Comparison of ENCODE assay signal across 10 cellular contexts in the genomic region with DNA sequence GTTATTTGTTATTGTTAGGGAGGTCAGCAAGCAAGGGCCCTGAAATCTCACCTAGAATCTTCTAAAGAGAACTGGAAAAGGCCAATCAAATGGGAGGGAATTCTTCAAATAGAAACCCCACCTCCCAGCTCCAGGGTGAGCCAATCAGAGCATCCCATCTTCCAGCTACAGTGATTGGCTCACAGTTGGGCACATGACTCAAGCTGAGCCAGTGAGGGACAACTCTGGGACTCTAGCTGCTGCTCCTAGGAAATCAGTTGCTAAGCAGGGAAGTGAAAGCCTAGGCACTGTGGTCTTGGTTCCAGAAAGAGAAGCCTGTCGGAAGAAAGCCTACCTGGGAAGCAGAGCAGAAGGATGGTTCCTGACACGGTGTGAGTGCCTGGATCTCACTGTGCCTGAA. TPM values are rescaled to one million over a fixed set of nuclear protein-coding genes. Genes with fewer than 3 reads are reported as not detected.
DNase-seq lines count a peak whose midpoint lies in the region; ATAC-seq, FAIRE-seq and TF ChIP-seq lines count a peak whose summit lies in the region.
"Had no signal": no experiment of that assay in that cellular context is flagged by ENCODE, and none has a peak within 500 bp of the region (broad histone marks: within the 10 kb centered on the region; RNA-seq: fewer than 3 reads in every experiment).

No MANE protein-coding gene starts in this region.

- no peak overlapping the region for H4K8ac ChIP-seq in neuronal stem cell (ENCODE audit: low read depth, low read length)

- H3K23ac ChIP-seq in neuronal stem cell (ENCODE audit: low read depth, low read length, poor library complexity): no peak overlapping the region

- H3K9ac ChIP-seq in GM12878 (ENCODE audit: control insufficient read depth, insufficient read depth, low read length) (no peak overlapping the region), neuronal stem cell (ENCODE audit: low read depth, low read length, poor library complexity) (no peak overlapping the region), colonic mucosa (ENCODE audit: low read depth in 2 of 2, low read length in 2 of 2) (no peak overlapping the region)

- no peak overlapping the region for H2AK5ac ChIP-seq in neuronal stem cell (ENCODE audit: low read depth, low read length)

- H2BK120ac ChIP-seq in neuronal stem cell (ENCODE audit: low read depth, low read length): no peak overlapping the region

- no peaks in the 10 kb centered on the region for H3K79me1 ChIP-seq in neuronal stem cell (ENCODE audit: low read depth, low read length)

- H3K27ac ChIP-seq in GM12878 (ENCODE audit: control insufficient read depth, insufficient read depth): no peak overlapping the region
- no peak overlapping the region for H3K27ac ChIP-seq in neuronal stem cell (replicated peaks; ENCODE audit: low read length)
- no peak overlapping the region for H3K27ac ChIP-seq in colonic mucosa

- 0 out of 3 replicates have a peak, but pooled peaks have one; percentile 52 for ATAC-seq in GM12878

- POLR2A ChIA-PET in GM12878 (lab: Charles Lee): interaction anchor here (1.1 kb wide), 1 partner anchor 25 kb away, joined by 3 read pairs; no protein-coding TSS in a partner anchor

- H3K4me3 ChIP-seq in GM12878: no peak overlapping the region
- no peak overlapping the region for H3K4me3 ChIP-seq in neuronal stem cell (ENCODE audit: low read length in 2 of 2)
- H3K4me3 ChIP-seq in colonic mucosa: no peak overlapping the region

- intact Hi-C loops in GM12878 (cut with micrococcal nuclease; ENCODE audit: unreplicated experiment): no loop called here
- intact Hi-C loops in colonic mucosa (cut with DNase I): no loop called here

- BruUV-seq in GM12878 (replicated peaks; lab: Mats Ljungman, UMichigan): no TSS peak

- H2BK15ac ChIP-seq in neuronal stem cell (ENCODE audit: low read length): no peak overlapping the region

- no peaks in the 10 kb centered on the region for H3K79me2 ChIP-seq in GM12878 (ENCODE audit: control insufficient read depth, insufficient read depth, low read length)

- SMC1A ChIA-PET in GM12878 (lab: Charles Lee; ENCODE audit: uncharacterized antibody, unreplicated experiment): no interaction called here

- no peak overlapping the region for H2AFZ ChIP-seq in GM12878 (ENCODE audit: control insufficient read depth, low read depth, low read length)
- no peak overlapping the region for H2AFZ ChIP-seq in neuronal stem cell (ENCODE audit: low read length)

- H3K4me2 ChIP-seq in GM12878 (ENCODE audit: control insufficient read depth, insufficient read depth) (no peak overlapping the region), neuronal stem cell (ENCODE audit: insufficient read depth, low read length, poor library complexity, severe bottlenecking) (no peak overlapping the region)

- no peak for TF ChIP-seq EP300 in GM12878 (IDR thresholded peaks at IDR 0.05; ENCODE audit: borderline replicate concordance in 1 of 2, control insufficient read depth in 1 of 2, low read depth in 2 of 2, low read length in 2 of 2)

- TF ChIP-seq CTCF in GM12878 (IDR thresholded peaks at IDR 0.05 in 2 of 3, conservative IDR thresholded peaks at IDR 0.05 in 1 of 3; ENCODE audit: control insufficient read depth in 2 of 3, extremely low read depth in 1 of 3, insufficient read depth in 1 of 3, low read depth in 3 of 3, low read length in 3 of 3) (no peak), colonic mucosa (IDR thresholded peaks at IDR 0.05) (no peak)

- CTCF ChIA-PET in GM12878 (lab: Yijun Ruan, JAX): interaction anchor here (1.2 kb wide), 1 partner anchor 143 kb away, joined by 3 read pairs; no protein-coding TSS in a partner anchor

- TF ChIP-seq POLR2A in GM12878 (IDR thresholded peaks at IDR 0.05; ENCODE audit: low read depth, low read length): no peak

- H3K27me3 ChIP-seq in GM12878 (replicated peaks in 1 of 2; ENCODE audit: control insufficient read depth in 2 of 2, insufficient read depth in 2 of 2, low read length in 1 of 2): peaks cover 0 to 2% of the 10 kb centered on the region in 2 experiments; a peak in 1 of 4 replicates
- peaks cover 0 to 16% (median 15%) of the 10 kb centered on the region in 3 experiments for H3K27me3 ChIP-seq in neuronal stem cell (ENCODE audit: control insufficient read depth in 3 of 3, insufficient read depth in 3 of 3, low read depth in 1 of 3, low read length in 3 of 3)
- H3K27me3 ChIP-seq in colonic mucosa: peaks cover 24% of the 10 kb centered on the region

- no peak overlapping the region for H3K18ac ChIP-seq in neuronal stem cell (ENCODE audit: low read length)

- no peak for TF ChIP-seq RAD21 in GM12878 (IDR thresholded peaks at IDR 0.05; ENCODE audit: insufficient read depth, low read depth, low read length)

- no peak overlapping the region for H3K4ac ChIP-seq in neuronal stem cell (ENCODE audit: low read length)

- H3K14ac ChIP-seq in neuronal stem cell (ENCODE audit: low read length): no peak overlapping the region

- in situ Hi-C loops in GM12878 (cut with MboI): no loop called here

- no peak overlapping the region for H2BK12ac ChIP-seq in neuronal stem cell (ENCODE audit: low read length)

- FAIRE-seq in GM12878 (lab: Jason Lieb, UNC): no peak

- H3K36me3 ChIP-seq in GM12878 (ENCODE audit: control insufficient read depth in 2 of 2, insufficient read depth in 2 of 2, low read length in 1 of 2): no peaks in the 10 kb centered on the region
- H3K36me3 ChIP-seq in neuronal stem cell (replicated peaks in 1 of 2; ENCODE audit: control insufficient read depth in 2 of 2, insufficient read depth in 2 of 2, low read length in 2 of 2): peaks cover 0 to 13% of the 10 kb centered on the region in 2 donors
- no peaks in the 10 kb centered on the region for H3K36me3 ChIP-seq in colonic mucosa

- H4K91ac ChIP-seq in neuronal stem cell (ENCODE audit: low read depth, low read length, poor library complexity): no peak overlapping the region

- DNase-seq in NCI-H2029 treated with DMSO at 0.1 percent for 48 hours (lab: John Stamatoyannopoulos, UW): peak; percentile 2
- no peak for DNase-seq in NCI-H2029 (lab: John Stamatoyannopoulos, UW)
- DNase-seq in NCI-H1694 (lab: John Stamatoyannopoulos, UW): peak; percentile 41
- no peak for DNase-seq in GM12878 (ENCODE audit: low read depth, low spot score)
- peak; percentile 1 for DNase-seq in non-pigmented ciliary epithelial cell (ENCODE audit: low read depth)
- DNase-seq in amniotic stem cell (lab: John Stamatoyannopoulos, UW): no peak
- DNase-seq in neuronal stem cell (ENCODE audit: low spot score): no peak
- no peak for DNase-seq in colonic mucosa

- 48% methylated on average over 2 of the region's 2 CpGs for WGBS in GM12878 (ENCODE audit: insufficient coverage, insufficient replicate concordance, low lambda C conversion rate, missing lambda C conversion rate)
- WGBS in neuronal stem cell (ENCODE audit: extremely low coverage in 2 of 2, insufficient read length in 2 of 2, insufficient replicate concordance in 1 of 2), 2 donors: no CpG with 5 or more reads among the region's 2 CpGs

- no peak overlapping the region for H2BK5ac ChIP-seq in neuronal stem cell (ENCODE audit: low read length)

- RAD21 ChIA-PET in GM12878 (lab: Charles Lee; ENCODE audit: unreplicated experiment): no interaction called here

- H3K9me3 ChIP-seq in GM12878 (replicated peaks; ENCODE audit: control insufficient read depth, insufficient read depth, low read length) (no peaks in the 10 kb centered on the region; the same call in 2 of the 3 replicates), neuronal stem cell (replicated peaks in 1 of 2; ENCODE audit: control insufficient read depth in 2 of 2, insufficient read depth in 1 of 2, low read depth in 1 of 2, low read length in 2 of 2) (peaks cover 5 to 10% of the 10 kb centered on the region in 2 donors), colonic mucosa (no peaks in the 10 kb centered on the region)

- H4K20me1 ChIP-seq in GM12878 (ENCODE audit: control insufficient read depth, insufficient read depth): no peaks in the 10 kb centered on the region

- H3K4me1 ChIP-seq in GM12878 (ENCODE audit: control insufficient read depth, insufficient read depth, low read length) (no peaks in the 10 kb centered on the region), neuronal stem cell (ENCODE audit: control insufficient read depth in 2 of 2, insufficient read depth in 1 of 2, low read depth in 1 of 2, low read length in 2 of 2) (peaks cover 19 to 23% of the 10 kb centered on the region in 2 donors), colonic mucosa (no peaks in the 10 kb centered on the region)

RNA-seq across cellular contexts. Expression of gene TM6SF2, which starts 13.4 kb away (rescaled TPM):
- not detected in 2 replicates for total RNA-seq in GM12878 (2013; cell fraction: nucleolus; rRNA removed)
- 0.34 TPM in 1 of 2 replicates, not detected in the other for total RNA-seq in GM12878 (2014; rRNA removed)
- total RNA-seq in GM12878 (2014; rRNA removed; fragmentation: Illumina TruSeq; extraction: Trizol): not detected in 2 replicates
- not detected in 2 replicates for total RNA-seq in GM12878 (2021)
- not detected for polyA plus RNA-seq in GM12878 (2011; ENCODE audit: low read depth)
- not detected in 2 replicates for polyA plus RNA-seq in GM12878 (2011; rRNA removed)
- polyA plus RNA-seq in GM12878 (2011; cell fraction: cytosol; rRNA removed): not detected in 2 replicates
- not detected in 2 replicates for polyA plus RNA-seq in GM12878 (2011; cell fraction: nucleus; rRNA removed)
- not detected in 2 replicates for polyA plus RNA-seq in GM12878 (2012)
- not detected in 2 replicates for polyA plus RNA-seq in GM12878 (2014; fragmentation: Illumina TruSeq; extraction: Trizol)
- not detected for polyA plus RNA-seq in GM12878 (2014; fragmentation: Nextera tagmentation; extraction: Ambion mirVana)
- polyA plus RNA-seq in GM12878 (2014; rRNA removed): not detected in 2 replicates
- not detected for polyA plus RNA-seq in GM12878 (2016; fragmentation: Nextera tagmentation; extraction: Ambion mirVana)
- not detected in 2 replicates for polyA minus RNA-seq in GM12878 (2011; rRNA and poly(A)+ RNA removed)
- not detected in 2 replicates for polyA minus RNA-seq in GM12878 (2011; cell fraction: cytosol; rRNA and poly(A)+ RNA removed)
- not detected in 2 replicates for polyA minus RNA-seq in GM12878 (2011; cell fraction: nucleus; rRNA and poly(A)+ RNA removed)
- polyA plus RNA-seq in neuronal stem cell (2013, experiment 1 of 2): 11.0 TPM
- 10.3 TPM for polyA plus RNA-seq in neuronal stem cell (2013, experiment 2 of 2)
- total RNA-seq in colonic mucosa: 10 to 100 TPM in 1 of 2 donors, 1 to 10 TPM in 1; 3.3 to 11.7 TPM
- total RNA-seq: epithelial cell of proximal tubule had no signal

RNA-seq across cellular contexts. Expression of gene NCAN, which starts 48.0 kb away (rescaled TPM):
- 0.06 TPM in 1 of 2 replicates, not detected in the other for total RNA-seq in GM12878 (2013; cell fraction: nucleolus; rRNA removed)
- 0.11 and 0.34 TPM in 2 replicates for total RNA-seq in GM12878 (2014; rRNA removed)
- 0.09 and 0.14 TPM in 2 replicates for total RNA-seq in GM12878 (2014; rRNA removed; fragmentation: Illumina TruSeq; extraction: Trizol)
- total RNA-seq in GM12878 (2021): 0.10 and 0.16 TPM in 2 replicates
- 0.09 TPM for polyA plus RNA-seq in GM12878 (2011; ENCODE audit: low read depth)
- 0.12 and 0.13 TPM in 2 replicates for polyA plus RNA-seq in GM12878 (2011; rRNA removed)
- polyA plus RNA-seq in GM12878 (2011; cell fraction: cytosol; rRNA removed): 0.03 and 0.06 TPM in 2 replicates
- 0.16 and 0.25 TPM in 2 replicates for polyA plus RNA-seq in GM12878 (2011; cell fraction: nucleus; rRNA removed)
- 0.16 and 0.24 TPM in 2 replicates for polyA plus RNA-seq in GM12878 (2012)
- polyA plus RNA-seq in GM12878 (2014; fragmentation: Illumina TruSeq; extraction: Trizol): 0.26 TPM in 1 of 2 replicates, not detected in the other
- under 1 TPM in 1 of 2 experiments, not detected in 1; 0.02 TPM for polyA plus RNA-seq in GM12878 (2014; fragmentation: Nextera tagmentation; extraction: Ambion mirVana)
- polyA plus RNA-seq in GM12878 (2014; rRNA removed): 0.19 and 0.51 TPM in 2 replicates
- polyA plus RNA-seq in GM12878 (2016; fragmentation: Nextera tagmentation; extraction: Ambion mirVana): under 1 TPM; 0.12 to 0.20 TPM
- 0.22 and 0.46 TPM in 2 replicates for polyA minus RNA-seq in GM12878 (2011; rRNA and poly(A)+ RNA removed)
- polyA minus RNA-seq in GM12878 (2011; cell fraction: cytosol; rRNA and poly(A)+ RNA removed): not detected in 2 replicates
- not detected in 2 replicates for polyA minus RNA-seq in GM12878 (2011; cell fraction: nucleus; rRNA and poly(A)+ RNA removed)
- polyA plus RNA-seq in neuronal stem cell (2013, experiment 1 of 2): 3.0 TPM
- polyA plus RNA-seq in neuronal stem cell (2013, experiment 2 of 2): 3.1 TPM
- under 1 TPM in 1 of 2 donors, not detected in 1; 0.05 TPM for total RNA-seq in colonic mucosa
- total RNA-seq: epithelial cell of proximal tubule, skeletal muscle tissue had no signal

RNA-seq across cellular contexts. Expression of gene NR2C2AP, which starts 56.5 kb away (rescaled TPM):
- total RNA-seq in GM12878 (2013; cell fraction: nucleolus; rRNA removed): 10.1 and 12.1 TPM in 2 replicates
- 22.4 and 23.9 TPM in 2 replicates for total RNA-seq in GM12878 (2014; rRNA removed)
- 19.7 and 22.5 TPM in 2 replicates for total RNA-seq in GM12878 (2014; rRNA removed; fragmentation: Illumina TruSeq; extraction: Trizol)
- 27.8 and 28.5 TPM in 2 replicates for total RNA-seq in GM12878 (2021)
- polyA plus RNA-seq in GM12878 (2011; ENCODE audit: low read depth): 9.9 TPM
- polyA plus RNA-seq in GM12878 (2011; rRNA removed): 13.0 and 22.0 TPM in 2 replicates
- 17.5 and 27.3 TPM in 2 replicates for polyA plus RNA-seq in GM12878 (2011; cell fraction: cytosol; rRNA removed)
- polyA plus RNA-seq in GM12878 (2011; cell fraction: nucleus; rRNA removed): 42.0 and 47.9 TPM in 2 replicates
- 14.9 and 16.6 TPM in 2 replicates for polyA plus RNA-seq in GM12878 (2012)
- 13.6 and 21.5 TPM in 2 replicates for polyA plus RNA-seq in GM12878 (2014; fragmentation: Illumina TruSeq; extraction: Trizol)
- 10 to 100 TPM; 43.3 to 44.8 TPM for polyA plus RNA-seq in GM12878 (2014; fragmentation: Nextera tagmentation; extraction: Ambion mirVana)
- 31.0 and 33.7 TPM in 2 replicates for polyA plus RNA-seq in GM12878 (2014; rRNA removed)
- polyA plus RNA-seq in GM12878 (2016; fragmentation: Nextera tagmentation; extraction: Ambion mirVana): 10 to 100 TPM; 28.4 to 29.0 TPM
- 7.8 and 15.9 TPM in 2 replicates for polyA minus RNA-seq in GM12878 (2011; rRNA and poly(A)+ RNA removed)
- polyA minus RNA-seq in GM12878 (2011; cell fraction: cytosol; rRNA and poly(A)+ RNA removed): 4.4 and 5.5 TPM in 2 replicates
- 7.3 and 10.1 TPM in 2 replicates for polyA minus RNA-seq in GM12878 (2011; cell fraction: nucleus; rRNA and poly(A)+ RNA removed)
- 5.6 TPM for polyA plus RNA-seq in neuronal stem cell (2013, experiment 1 of 2)
- 5.8 TPM for polyA plus RNA-seq in neuronal stem cell (2013, experiment 2 of 2)
- total RNA-seq in colonic mucosa: 10 to 100 TPM in 1 of 2 donors, 1 to 10 TPM in 1; 8.1 to 29.5 TPM

Comparison
In these comparisons a context has a peak if more than half of its experiments do, and no peak if none do; other contexts are left out.
1. DNase-seq: peak in NCI-H2029 treated with DMSO at 0.1 percent for 48 hours (single experiment), NCI-H1694 (single experiment) and non-pigmented ciliary epithelial cell (single experiment); none in NCI-H2029 (single experiment), GM12878 (single experiment), amniotic stem cell (single experiment), neuronal stem cell (single experiment) and colonic mucosa (single experiment).